In the genomic region with DNA sequence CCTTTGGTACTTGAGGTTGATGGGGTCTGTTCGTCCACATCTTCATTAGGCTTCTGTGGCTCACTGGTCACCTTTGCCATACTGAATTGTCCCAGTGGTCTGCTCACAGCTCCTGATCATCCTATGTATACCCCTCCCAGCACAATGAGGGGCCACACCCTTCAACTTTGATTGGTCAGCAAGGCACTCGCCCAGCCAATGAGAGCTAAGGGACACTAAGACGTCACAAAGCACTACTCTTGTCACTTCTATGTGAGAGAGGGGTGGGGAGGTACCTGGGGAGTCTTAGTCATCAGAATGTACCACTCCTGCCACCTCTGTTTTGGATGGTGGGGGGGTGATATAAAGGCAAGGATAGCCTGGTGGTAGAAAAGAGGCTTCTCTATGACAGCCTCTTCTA, we compare ENCODE assay signal across 7 cellular contexts. TPM values are rescaled to one million over a fixed set of nuclear protein-coding genes. Genes with fewer than 3 reads are reported as not detected.
"Had no signal": no experiment of that assay in that cellular context is flagged by ENCODE, and none has a peak within 500 bp of the region (broad histone marks: within the 10 kb centered on the region; RNA-seq: fewer than 3 reads in every experiment).

A gene (minus strand): TSS at position 101 of the 400 bp plus-strand sequence. CDS start 21 bp downstream, at position 80.

RNA-seq across cellular contexts. Expression of the gene that starts here (rescaled TPM):
- total RNA-seq: GM23248, GM23338, H1, H4, H7, H9, HFFc6 had no signal
- polyA plus RNA-seq: GM23248, GM23338, H1 had no signal
